22 cellular contexts compared by ENCODE assay signal in genomic region chr7:143507094-143507518, GRCh38. TPM values are rescaled to one million over a fixed set of nuclear protein-coding genes. Genes with fewer than 3 reads are reported as not detected.
"Had no signal": no experiment of that assay in that cellular context is flagged by ENCODE, and none has a peak within 500 bp of the region (broad histone marks: within the 10 kb centered on the region; RNA-seq: fewer than 3 reads in every experiment).

No MANE protein-coding gene starts in this region.

- H3K4me1 Mint-ChIP-seq: activated naive CD4-positive, alpha-beta T cell treated with anti-CD3 and anti-CD28 coated beads, Interleukin-2, amount 10 ng/mL, durations not matched to agents 7 days and 5 days; central memory CD8-positive, alpha-beta T cell; immature natural killer cell had no signal

- DNase-seq: activated CD4-positive, alpha-beta T cell treated with anti-CD3 and anti-CD28 coated beads for 4 hours; activated CD8-positive, alpha-beta memory T cell treated with anti-CD3 and anti-CD28 coated beads for 24 hours; activated naive CD4-positive, alpha-beta T cell treated with anti-CD3 and anti-CD28 coated beads, Interleukin-2, amount 10 ng/mL, durations not matched to agents 7 days and 5 days; body of pancreas; cortex of kidney; effector CD4-positive, alpha-beta T cell; heart left ventricle; immature natural killer cell; left cardiac atrium; lower lobe of right lung; midbrain; naive thymus-derived CD8-positive, alpha-beta T cell; stimulated activated CD4-positive, alpha-beta T cell treated with anti-CD3 and anti-CD28 coated beads, Interleukin-4, amount 100 ng/mL, for 1 hour; stimulated activated naive CD4-positive, alpha-beta T cell; transverse colon had no signal

- H3K4me1 ChIP-seq: heart left ventricle, lower lobe of right lung, transverse colon had no signal

- H3K9me3 ChIP-seq: body of pancreas, lower lobe of right lung, transverse colon, vagina had no signal

- FAIRE-seq: frontal cortex had no signal

- H3K27me3 ChIP-seq: body of pancreas, heart left ventricle, transverse colon, vagina had no signal

- H3K4me3 ChIP-seq: body of pancreas, heart left ventricle, lower lobe of right lung, SK-N-MC, transverse colon, vagina had no signal

- H3K9me3 Mint-ChIP-seq: activated naive CD4-positive, alpha-beta T cell treated with anti-CD3 and anti-CD28 coated beads, Interleukin-2, amount 10 ng/mL, durations not matched to agents 7 days and 5 days; activated T-helper 2 cell treated with anti-CD3 and anti-CD28 coated beads, Interferon-gamma antibody, Interleukin-2, Interleukin-4, amounts not matched to agents 10 μg/mL and 5 μg/mL and 100 μg/mL, durations not matched to agents 14 hours and 24 hours and 36 hours; central memory CD8-positive, alpha-beta T cell; immature natural killer cell; naive thymus-derived CD8-positive, alpha-beta T cell; T-helper 1 cell treated with Interleukin-12 subunit alpha and Interleukin-12 subunit beta and Interleukin-4 antibody, amounts not matched to agents 30 μg/mL and 1 μg/mL, for 36 hours had no signal

- H3K27ac ChIP-seq: body of pancreas, heart left ventricle, lower lobe of right lung, SK-N-MC, transverse colon, vagina had no signal

- H3K36me3 Mint-ChIP-seq: activated naive CD4-positive, alpha-beta T cell treated with anti-CD3 and anti-CD28 coated beads, Interleukin-2, amount 10 ng/mL, durations not matched to agents 7 days and 5 days; immature natural killer cell had no signal

- H3K27ac Mint-ChIP-seq: activated naive CD4-positive, alpha-beta T cell treated with anti-CD3 and anti-CD28 coated beads, Interleukin-2, amount 10 ng/mL, durations not matched to agents 7 days and 5 days; activated T-helper 2 cell treated with anti-CD3 and anti-CD28 coated beads, Interferon-gamma antibody, Interleukin-2, Interleukin-4, amounts not matched to agents 10 μg/mL and 5 μg/mL and 100 μg/mL, durations not matched to agents 14 hours and 24 hours and 36 hours; immature natural killer cell; T-helper 1 cell treated with Interleukin-12 subunit alpha and Interleukin-12 subunit beta and Interleukin-4 antibody, amounts not matched to agents 30 μg/mL and 1 μg/mL, for 36 hours had no signal

- ATAC-seq: body of pancreas; heart left ventricle; left cardiac atrium; lower lobe of right lung; naive thymus-derived CD8-positive, alpha-beta T cell had no signal

- H3K27me3 Mint-ChIP-seq: activated naive CD4-positive, alpha-beta T cell treated with anti-CD3 and anti-CD28 coated beads, Interleukin-2, amount 10 ng/mL, durations not matched to agents 7 days and 5 days; central memory CD8-positive, alpha-beta T cell; naive thymus-derived CD8-positive, alpha-beta T cell had no signal

- H3K4me3 Mint-ChIP-seq: activated naive CD4-positive, alpha-beta T cell treated with anti-CD3 and anti-CD28 coated beads, Interleukin-2, amount 10 ng/mL, durations not matched to agents 7 days and 5 days; central memory CD8-positive, alpha-beta T cell; immature natural killer cell; naive thymus-derived CD8-positive, alpha-beta T cell; T-helper 1 cell treated with Interleukin-12 subunit alpha and Interleukin-12 subunit beta and Interleukin-4 antibody, amounts not matched to agents 30 μg/mL and 1 μg/mL, for 36 hours had no signal

- H3K36me3 ChIP-seq: heart left ventricle, lower lobe of right lung, transverse colon, vagina had no signal

RNA-seq across cellular contexts. Expression of gene TAS2R41, which starts 29.4 kb away (rescaled TPM):
- total RNA-seq: activated T-helper 2 cell treated with anti-CD3 and anti-CD28 coated beads, Interferon-gamma antibody, Interleukin-2, Interleukin-4, amounts not matched to agents 10 μg/mL and 5 μg/mL and 100 μg/mL, durations not matched to agents 14 hours and 24 hours and 36 hours; body of pancreas; frontal cortex; heart left ventricle; lower lobe of right lung; renal cortical epithelial cell; transverse colon; vagina had no signal
- polyA plus RNA-seq: heart left ventricle; immature natural killer cell; naive thymus-derived CD8-positive, alpha-beta T cell had no signal
